Comparison of ENCODE assay signal across 8 cellular contexts in genomic region chr10:29858352-29859267, GRCh38.
DNase-seq lines count a peak whose midpoint lies in the region; ATAC-seq and TF ChIP-seq lines count a peak whose summit lies in the region.

No MANE protein-coding gene starts in this region.

- H3K4me2 ChIP-seq in OCI-LY3 (ENCODE audit: low read length) = no peak overlapping the region

- no peak overlapping the region for H3K9ac ChIP-seq in OCI-LY3 (ENCODE audit: low read length)

- no peaks in the 10 kb centered on the region for H4K20me1 ChIP-seq in OCI-LY3 (ENCODE audit: insufficient read depth, low read length)

- no peak overlapping the region for H2AFZ ChIP-seq in OCI-LY3 (ENCODE audit: low read depth, low read length)

- H3K36me3 Mint-ChIP-seq in neural crest cell (ENCODE audit: low read depth) (no peaks in the 10 kb centered on the region), T-helper 17 cell (ENCODE audit: low read depth) (peaks cover 3% of the 10 kb centered on the region)

- 0 out of 2 replicates have a peak, but pooled peaks have one; percentile 4 for TF ChIP-seq CTCF in OCI-LY3 (IDR thresholded peaks at IDR 0.05; ENCODE audit: low read depth, low read length)
- peak; percentile 82 for TF ChIP-seq CTCF in epithelial cell of proximal tubule (conservative IDR thresholded peaks at IDR 0.05; ENCODE audit: low read depth, low read length)
- TF ChIP-seq CTCF in neural crest cell (conservative IDR thresholded peaks at IDR 0.05) = peak; percentile 69

- H3K9me3 Mint-ChIP-seq in neural crest cell = no peaks in the 10 kb centered on the region

- no peaks in the 10 kb centered on the region for H3K4me1 ChIP-seq in OCI-LY3 (ENCODE audit: low read length)

- H3K9me3 ChIP-seq in OCI-LY3 (ENCODE audit: insufficient read depth, low read length) = no peaks in the 10 kb centered on the region
- no peaks in the 10 kb centered on the region for H3K9me3 ChIP-seq in T-helper 17 cell (ENCODE audit: control insufficient read depth, low read length, poor library complexity, severe bottlenecking)

- no peaks in the 10 kb centered on the region for H3K79me2 ChIP-seq in OCI-LY3 (ENCODE audit: low read length)

- in situ Hi-C loops in G401 (cut with HindIII; ENCODE audit: low sequenced_read_pairs) = no loop called here

- H3K27ac Mint-ChIP-seq in neural crest cell (ENCODE audit: unreplicated experiment) = peak overlapping the region; percentile 7
- no peak overlapping the region for H3K27ac Mint-ChIP-seq in T-helper 17 cell

- peak; percentile 10 for DNase-seq in G401 (ENCODE audit: low spot score)
- peak; percentile 52 for DNase-seq in epithelial cell of proximal tubule (ENCODE audit: low read depth)
- peak; percentile 38 for DNase-seq in neural crest cell (ENCODE audit: low read depth, low spot score)
- no peak for DNase-seq in NCI-H1436 (lab: John Stamatoyannopoulos, UW)
- no peak for DNase-seq in T-helper 17 cell
- no peak for DNase-seq in DMS153 (lab: John Stamatoyannopoulos, UW)

- no peak for ATAC-seq in HG03520 (IDR thresholded peaks at IDR 0.05; ENCODE audit: unreplicated experiment)
- no peak for ATAC-seq in T-helper 17 cell

- H3K27ac ChIP-seq in OCI-LY3 (ENCODE audit: low read length) = no peak overlapping the region

- no peaks in the 10 kb centered on the region for H3K27me3 Mint-ChIP-seq in neural crest cell (ENCODE audit: low read depth)
- H3K27me3 Mint-ChIP-seq in T-helper 17 cell = peaks cover 28% of the 10 kb centered on the region

- H3K4me3 Mint-ChIP-seq in neural crest cell (peak overlapping the region; percentile 16), T-helper 17 cell (no peak overlapping the region)

- H3K36me3 ChIP-seq in OCI-LY3 (replicated peaks; ENCODE audit: low read depth, low read length) = no peaks in the 10 kb centered on the region

- no peaks in the 10 kb centered on the region for H3K27me3 ChIP-seq in OCI-LY3 (ENCODE audit: low read depth, low read length)

- H3K4me1 Mint-ChIP-seq in neural crest cell (peaks cover 19% of the 10 kb centered on the region), T-helper 17 cell (peaks cover 2% of the 10 kb centered on the region)

- H3K4me3 ChIP-seq in OCI-LY3 (ENCODE audit: low read length) (no peak overlapping the region), epithelial cell of proximal tubule (ENCODE audit: low read depth, low read length) (no peak overlapping the region)

Comparison
In these comparisons a context has a peak if more than half of its experiments do, and no peak if none do; other contexts are left out.
1. DNase-seq: peak in G401 (single experiment), epithelial cell of proximal tubule (single experiment) and neural crest cell (single experiment); none in NCI-H1436 (single experiment), T-helper 17 cell (0 of 3) and DMS153 (single experiment).
2. CTCF ChIP-seq: peak in every context shown above with its lines; median percentile 82 in epithelial cell of proximal tubule; 69 in neural crest cell; 4 in OCI-LY3.